ENCODE assay signal across 11 cellular contexts in genomic region chr17:43547189-43547550, GRCh38. TPM values are rescaled to one million over a fixed set of nuclear protein-coding genes. Genes with fewer than 3 reads are reported as not detected.
A peak's percentile ranks its signal among the peaks of the same experiment; 100 is the strongest.
DNase-seq lines count a peak whose midpoint lies in the region; ATAC-seq and TF ChIP-seq lines count a peak whose summit lies in the region.
"Had no signal": no experiment of that assay in that cellular context is flagged by ENCODE, and none has a peak within 500 bp of the region (broad histone marks: within the 10 kb centered on the region; RNA-seq: fewer than 3 reads in every experiment).

No MANE protein-coding gene starts in this region.

- H3K9me3 ChIP-seq in RWPE2 (ENCODE audit: severe bottlenecking) (no peaks in the 10 kb centered on the region), endocrine pancreas (ENCODE audit: control insufficient read depth, low read length) (no peaks in the 10 kb centered on the region), skeletal muscle satellite cell (replicated peaks; ENCODE audit: low read length) (no peaks in the 10 kb centered on the region)
- H3K9me3 ChIP-seq: uterus had no signal

- H3K4me1 Mint-ChIP-seq in activated T-cell treated with anti-CD3 and anti-CD28 coated beads, Interleukin-2, amount 50 U/mL, for 72 hours (ENCODE audit: low read depth): peaks cover 17% of the 10 kb centered on the region

- H3K4me1 ChIP-seq in RWPE2 (ENCODE audit: insufficient read depth, poor library complexity, severe bottlenecking) (peaks cover 24% of the 10 kb centered on the region), endocrine pancreas (ENCODE audit: control insufficient read depth, insufficient read depth, low read length) (peaks cover 4% of the 10 kb centered on the region), skeletal muscle satellite cell (ENCODE audit: control insufficient read depth, insufficient read depth, low read length) (peaks cover 26% of the 10 kb centered on the region)

- TF ChIP-seq CTCF in RWPE2 (IDR thresholded peaks at IDR 0.05; ENCODE audit: poor library complexity, severe bottlenecking): no peak

- DNase-seq in activated T-cell treated with anti-CD3 and anti-CD28 coated beads, Interleukin-2, amount 50 U/mL, for 72 hours: no peak
- no peak for DNase-seq in activated T-cell treated with anti-CD3 and anti-CD28 coated beads, Interleukin-2, amount 50 U/mL, for 1 hour
- no peak for DNase-seq in RWPE2 (ENCODE audit: low spot score)
- DNase-seq in NCI-H1417 (lab: John Stamatoyannopoulos, UW): no peak
- no peak for DNase-seq in left ventricle myocardium superior
- no peak for DNase-seq in stimulated activated CD4-positive, alpha-beta T cell treated with anti-CD3 and anti-CD28 coated beads, Interleukin-4, amount 100 ng/mL, for 24 hours
- DNase-seq: NCI-H1092 treated with DMSO at 0.1 percent for 48 hours, NCI-H526, uterus had no signal

- no peak overlapping the region for H3K9ac ChIP-seq in endocrine pancreas (ENCODE audit: control insufficient read depth, insufficient read depth, low read length)
- peak overlapping the region; percentile 70 for H3K9ac ChIP-seq in skeletal muscle satellite cell (ENCODE audit: low read depth, low read length)

- H3K4me3 Mint-ChIP-seq in activated T-cell treated with anti-CD3 and anti-CD28 coated beads, Interleukin-2, amount 50 U/mL, for 72 hours: peak overlapping the region; percentile 79 to 88

- no peak for ATAC-seq in activated T-cell treated with anti-CD3 and anti-CD28 coated beads, Interleukin-2, amount 50 U/mL, for 72 hours (replicated peaks in 1 of 2)
- ATAC-seq in RWPE2 (ENCODE audit: low read depth): no peak
- ATAC-seq in left ventricle myocardium superior: no peak

- peak overlapping the region; percentile 54 for H3K27ac Mint-ChIP-seq in activated T-cell treated with anti-CD3 and anti-CD28 coated beads, Interleukin-2, amount 50 U/mL, for 72 hours

- no peaks in the 10 kb centered on the region for H3K36me3 ChIP-seq in RWPE2 (ENCODE audit: low read depth)
- H3K36me3 ChIP-seq in endocrine pancreas (ENCODE audit: control insufficient read depth, insufficient read depth, low read length): no peaks in the 10 kb centered on the region
- no peaks in the 10 kb centered on the region for H3K36me3 ChIP-seq in skeletal muscle satellite cell (ENCODE audit: insufficient read depth, low read length)
- H3K36me3 ChIP-seq: uterus had no signal

- H3K27ac ChIP-seq in RWPE2 (ENCODE audit: poor library complexity, severe bottlenecking): peak overlapping the region; percentile 85
- H3K27ac ChIP-seq: uterus had no signal

- no peaks in the 10 kb centered on the region for H3K27me3 ChIP-seq in RWPE2 (ENCODE audit: insufficient read depth, poor library complexity, severe bottlenecking)
- H3K27me3 ChIP-seq in endocrine pancreas (ENCODE audit: control insufficient read depth, insufficient read depth, low read length): no peaks in the 10 kb centered on the region
- H3K27me3 ChIP-seq in skeletal muscle satellite cell (ENCODE audit: control insufficient read depth, insufficient read depth, low read length): no peaks in the 10 kb centered on the region
- H3K27me3 ChIP-seq: uterus had no signal

- intact Hi-C loops in left ventricle myocardium superior (cut with micrococcal nuclease): no loop called here

- H3K4me3 ChIP-seq in RWPE2 (ENCODE audit: severe bottlenecking): no peak overlapping the region
- H3K4me3 ChIP-seq in endocrine pancreas (ENCODE audit: control insufficient read depth, insufficient read depth, low read length): peak overlapping the region; percentile 62
- no peak overlapping the region for H3K4me3 ChIP-seq in skeletal muscle satellite cell (ENCODE audit: low read length)

- H3K36me3 Mint-ChIP-seq in activated T-cell treated with anti-CD3 and anti-CD28 coated beads, Interleukin-2, amount 50 U/mL, for 72 hours (ENCODE audit: insufficient read depth in 2 of 2): peaks cover 0 to 2% of the 10 kb centered on the region in 2 donors

- H3K9me3 Mint-ChIP-seq in activated T-cell treated with anti-CD3 and anti-CD28 coated beads, Interleukin-2, amount 50 U/mL, for 72 hours: no peaks in the 10 kb centered on the region

- peak overlapping the region; percentile 93 for H3K4me2 ChIP-seq in skeletal muscle satellite cell (ENCODE audit: low read length)

- peaks cover 61% of the 10 kb centered on the region for H3K27me3 Mint-ChIP-seq in activated T-cell treated with anti-CD3 and anti-CD28 coated beads, Interleukin-2, amount 50 U/mL, for 72 hours (ENCODE audit: low read depth)

RNA-seq across cellular contexts. Expression of gene ETV4, which starts 1.0 kb away (rescaled TPM):
- total RNA-seq in activated T-cell treated with anti-CD3 and anti-CD28 coated beads, Interleukin-2, amount 50 U/mL, for 72 hours: 1 to 10 TPM; 1.2 to 2.1 TPM
- 9.6 and 15.9 TPM in 2 replicates for total RNA-seq in skeletal muscle satellite cell (2012; rRNA removed)
- 0.37 TPM for total RNA-seq in left ventricle myocardium superior
